In genomic region chr16:55735120-55735781, GRCh38 we compare ENCODE assay signal across 21 cellular contexts.
DNase-seq lines count a peak whose midpoint lies in the region; ATAC-seq, FAIRE-seq and TF ChIP-seq lines count a peak whose summit lies in the region.
"Had no signal": no experiment of that assay in that cellular context is flagged by ENCODE, and none has a peak within 500 bp of the region (broad histone marks: within the 10 kb centered on the region; RNA-seq: fewer than 3 reads in every experiment).

No MANE protein-coding gene starts in this region.

- no TSS peak for BruUV-seq in K562 (replicated peaks; lab: Mats Ljungman, UMichigan)

- no peak for TF ChIP-seq EP300 in K562 (IDR thresholded peaks at IDR 0.05; ENCODE audit: low read length)

- no peak overlapping the region for H3K4me2 ChIP-seq in K562 (ENCODE audit: insufficient read depth, low read length)
- H3K4me2 ChIP-seq: BLaER1 treated with 17β-estradiol and CSF1 and Interleukin-3, amounts not matched to agents 10 nM and 100 nM had no signal

- H3K27me3 ChIP-seq in K562 (ENCODE audit: control insufficient read depth in 2 of 2, insufficient read depth in 2 of 2, low read length in 2 of 2): peaks cover 11 to 21% of the 10 kb centered on the region in 2 experiments; a peak in 3 of 5 replicates
- H3K27me3 ChIP-seq in HAP-1 (ENCODE audit: low read depth): no peaks in the 10 kb centered on the region
- H3K27me3 ChIP-seq: BLaER1 treated with 17β-estradiol and CSF1 and Interleukin-3, amounts not matched to agents 10 nM and 100 nM had no signal

- intact Hi-C loops in K562 (cut with micrococcal nuclease): no loop called here

- H3K9me3 ChIP-seq in HEK293 (ENCODE audit: control insufficient read depth, insufficient read depth, low read depth, low read length) (no peaks in the 10 kb centered on the region), K562 (replicated peaks; ENCODE audit: control insufficient read depth, insufficient read depth, low read depth, low read length) (no peaks in the 10 kb centered on the region; the same call in 1 of the 2 replicates), HAP-1 (no peaks in the 10 kb centered on the region)
- H3K9me3 ChIP-seq: BLaER1 treated with 17β-estradiol and CSF1 and Interleukin-3, amounts not matched to agents 10 nM and 100 nM had no signal

- no peak overlapping the region for H3K9ac ChIP-seq in K562 (ENCODE audit: insufficient read depth in 1 of 2, low read depth in 2 of 2, low read length in 2 of 2)
- H3K9ac ChIP-seq: BLaER1 treated with 17β-estradiol and CSF1 and Interleukin-3, amounts not matched to agents 10 nM and 100 nM; GM23248 had no signal

- FAIRE-seq in K562 (lab: Jason Lieb, UNC): peak; percentile 77
- FAIRE-seq: A204.1, HTR-8/SVneo had no signal

- no peaks in the 10 kb centered on the region for H3K4me1 ChIP-seq in HEK293 (ENCODE audit: control insufficient read depth, insufficient read depth, low read length)
- H3K4me1 ChIP-seq in K562 (replicated peaks in 1 of 2; ENCODE audit: control insufficient read depth in 2 of 2, insufficient read depth in 2 of 2, low read length in 2 of 2): no peaks in the 10 kb centered on the region
- no peaks in the 10 kb centered on the region for H3K4me1 ChIP-seq in HAP-1
- H3K4me1 ChIP-seq: SJCRH30 had no signal

- DNase-seq in Daoy (ENCODE audit: low read depth): peak; percentile 86
- no peak for DNase-seq in K562 (ENCODE audit: extremely low read depth in 1 of 4, low spot score in 3 of 4)
- peak; percentile 51 for DNase-seq in kidney tubule cell (ENCODE audit: low spot score)
- no peak for DNase-seq in CD1c-positive myeloid dendritic cell (ENCODE audit: extremely low spot score)
- no peak for DNase-seq in HAP-1 (ENCODE audit: low spot score in 2 of 2)
- no peak for DNase-seq in HT-29 (ENCODE audit: low spot score)
- DNase-seq: DMS 273 treated with DMSO at 0.1 percent for 48 hours; GM23248; MV-4-11; NCI-H1417; NCI-H1930; NCI-H2171; NCI-H446 treated with DMSO at 0.1 percent for 48 hours; NK-92 treated with Interleukin-12 subunit alpha and Interleukin-12 subunit beta, amount 100 ng/mL, for 24 hours; RPMI8226; SJCRH30 had no signal

- H3K79me2 ChIP-seq in K562 (ENCODE audit: control insufficient read depth, insufficient read depth, low read length): no peaks in the 10 kb centered on the region

- CTCF ChIA-PET in HEK293 (lab: Yijun Ruan, JAX) (interaction anchor here (0.6 to 1.5 kb wide), 2 partner anchors 270 to 335 kb away, joined by 4 to 5 read pairs; no protein-coding TSS in a partner anchor), K562 (lab: Yijun Ruan, JAX; ENCODE audit: low intra/inter-chr PET ratio) (no interaction called here)

- WGBS in K562 (ENCODE audit: insufficient coverage, low coverage, missing lambda C conversion rate): 0% methylated on average over 4 of the region's 4 CpGs

- no peaks in the 10 kb centered on the region for H3K36me3 ChIP-seq in HEK293 (ENCODE audit: control insufficient read depth in 2 of 2, insufficient read depth in 1 of 2, low read length in 2 of 2)
- H3K36me3 ChIP-seq in K562 (ENCODE audit: control insufficient read depth, insufficient read depth, low read length): no peaks in the 10 kb centered on the region
- H3K36me3 ChIP-seq in HAP-1 (replicated peaks): no peaks in the 10 kb centered on the region
- H3K36me3 ChIP-seq: BLaER1 treated with 17β-estradiol and CSF1 and Interleukin-3, amounts not matched to agents 10 nM and 100 nM; SJCRH30 had no signal

- no peaks in the 10 kb centered on the region for H4K20me1 ChIP-seq in K562 (replicated peaks; ENCODE audit: control insufficient read depth, insufficient read depth, low read length)
- H4K20me1 ChIP-seq: BLaER1 treated with 17β-estradiol and CSF1 and Interleukin-3, amounts not matched to agents 10 nM and 100 nM had no signal

- POLR2A ChIA-PET in HEK293 (lab: Yijun Ruan, JAX): no interaction called here
- POLR2A ChIA-PET in K562 (lab: Yijun Ruan, JAX): interaction anchor here (0.6 kb wide), 2 partner anchors 93 to 98 kb away, joined by 3 read pairs; partner anchors contain the start of gene CES1

- no peak for TF ChIP-seq RAD21 in K562 (CRISPR knock-in tag; conservative IDR thresholded peaks at IDR 0.05 in 1 of 2, IDR thresholded peaks at IDR 0.05 in 1 of 2)

- H3K9me1 ChIP-seq in K562 (ENCODE audit: control insufficient read depth, insufficient read depth, low read length): no peaks in the 10 kb centered on the region

- H3K27ac ChIP-seq in HEK293 (ENCODE audit: extremely low read depth, low read depth, low read length) (no peak overlapping the region), K562 (ENCODE audit: extremely low read depth, low read depth, low read length) (no peak overlapping the region)
- H3K27ac ChIP-seq: BLaER1 treated with 17β-estradiol and CSF1 and Interleukin-3, amounts not matched to agents 10 nM and 100 nM; GM23248; SJCRH30 had no signal

- TF ChIP-seq CTCF in HEK293 (tag by site-specific recombination; IDR thresholded peaks at IDR 0.05) (no peak), K562 (IDR thresholded peaks at IDR 0.05 in 2 of 3, conservative IDR thresholded peaks at IDR 0.05 in 1 of 3; ENCODE audit: insufficient read depth in 2 of 3, low read depth in 1 of 3, low read length in 3 of 3) (no peak)

- no peak overlapping the region for H2AFZ ChIP-seq in K562 (ENCODE audit: low read depth, low read length)
- H2AFZ ChIP-seq: GM23248 had no signal

- no peak for TF ChIP-seq POLR2A in K562 (conservative IDR thresholded peaks at IDR 0.05)

- peak; percentile 58; the same call in 2 of the 3 replicates for ATAC-seq in K562
- no peak for ATAC-seq in GM18907 (IDR thresholded peaks at IDR 0.05; ENCODE audit: unreplicated experiment)

- in situ Hi-C loops in K562 (cut with MboI) (no loop called here), HAP-1 (cut with MboI; ENCODE audit: low sequenced_read_pairs) (no loop called here)

- H3K4me3 ChIP-seq in HEK293 (ENCODE audit: low read depth, low read length) (no peak overlapping the region), K562 (no peak overlapping the region), HAP-1 (no peak overlapping the region)
- H3K4me3 ChIP-seq: BLaER1 treated with 17β-estradiol and CSF1 and Interleukin-3, amounts not matched to agents 10 nM and 100 nM; GM23248; SJCRH30 had no signal

TF ChIP-seq in HEK293, 187 proteins besides CTCF, POLR2A, EP300 and RAD21:
- TF ChIP-seq ZNF791 (tag by site-specific recombination; IDR thresholded peaks at IDR 0.05): 0 out of 2 replicates have a peak, but pooled peaks have one; percentile 15
- no peak for TF ChIP-seq ZNF366 (tag by site-specific recombination; conservative IDR thresholded peaks at IDR 0.05)
- TF ChIP-seq ZBTB21 (tag by site-specific recombination; IDR thresholded peaks at IDR 0.05): no peak
- peak; percentile 94 for TF ChIP-seq ZSCAN4 (tag by site-specific recombination; IDR thresholded peaks at IDR 0.05)
- TF ChIP-seq OVOL3 (tag by site-specific recombination; IDR thresholded peaks at IDR 0.05): no peak
- TF ChIP-seq ZNF214 (tag by site-specific recombination; IDR thresholded peaks at IDR 0.05; ENCODE audit: borderline replicate concordance): no peak
- no peak for TF ChIP-seq ZNF843 (tag by site-specific recombination; IDR thresholded peaks at IDR 0.05)

TF ChIP-seq in K562, 482 proteins besides CTCF, POLR2A, EP300 and RAD21 (continues in another document):
- TF ChIP-seq RERE (CRISPR knock-in tag; IDR thresholded peaks at IDR 0.05; ENCODE audit: borderline replicate concordance): no peak
- peak; percentile 55; the same call in 1 of the 2 replicates for TF ChIP-seq ATF3 (IDR thresholded peaks at IDR 0.05)
- TF ChIP-seq ATF3 (CRISPR knock-in tag; conservative IDR thresholded peaks at IDR 0.05): no peak
- peak; percentile 67; the same call in 1 of the 2 replicates for TF ChIP-seq JUND (IDR thresholded peaks at IDR 0.05; ENCODE audit: borderline replicate concordance, low read depth, low read length)
- TF ChIP-seq JUND (tag; IDR thresholded peaks at IDR 0.05; ENCODE audit: borderline replicate concordance, low read depth, low read length): no peak

Comparison
In these comparisons a context has a peak if more than half of its experiments do, and no peak if none do; other contexts are left out.
1. DNase-seq: peak in Daoy (single experiment) and kidney tubule cell (single experiment); none in K562 (0 of 4), CD1c-positive myeloid dendritic cell (single experiment), HAP-1 (0 of 2) and HT-29 (single experiment).